In genomic region chr10:59624951-59625350, GRCh38 we compare ENCODE assay signal across 37 cellular contexts.
"Had no signal": no experiment of that assay in that cellular context is flagged by ENCODE, and none has a peak within 500 bp of the region (broad histone marks: within the 10 kb centered on the region; RNA-seq: fewer than 3 reads in every experiment).

No MANE protein-coding gene starts in this region.

- H3K36me3 Mint-ChIP-seq: activated naive CD4-positive, alpha-beta T cell treated with anti-CD3 and anti-CD28 coated beads, Interleukin-2, amount 10 ng/mL, durations not matched to agents 7 days and 5 days; activated naive CD4-positive, alpha-beta T cell treated with anti-CD3 and anti-CD28 coated beads, Interleukin-2, amount 50 U/mL, for 24 hours; activated naive CD4-positive, alpha-beta T cell treated with anti-CD3 and anti-CD28 coated beads, Interleukin-2, amount 50 U/mL, for 72 hours; activated naive CD8-positive, alpha-beta T cell; activated naive CD8-positive, alpha-beta T cell treated with anti-CD3 and anti-CD28 coated beads for 36 hours; activated naive CD8-positive, alpha-beta T cell treated with anti-CD3 and anti-CD28 coated beads, Interleukin-2, amount 10 ng/mL, durations not matched to agents 7 days and 5 days; brain had no signal

- DNase-seq: activated effector memory CD4-positive, alpha-beta T cell treated with anti-CD3 and anti-CD28 coated beads, Interleukin-2, amount 50 U/mL, for 16 hours; activated effector memory CD4-positive, alpha-beta T cell treated with Interleukin-2 at 50 U/mL for 16 hours; activated gamma-delta T cell; activated gamma-delta T cell treated with Interleukin-2 at 50 U/mL for 16 hours; activated naive CD4-positive, alpha-beta T cell; activated naive CD4-positive, alpha-beta T cell treated with anti-CD3 and anti-CD28 coated beads for 36 hours; activated naive CD4-positive, alpha-beta T cell treated with anti-CD3 and anti-CD28 coated beads, Interleukin-2, amount 10 ng/mL, durations not matched to agents 7 days and 5 days; activated naive CD4-positive, alpha-beta T cell treated with anti-CD3 and anti-CD28 coated beads, Interleukin-2, amount 50 U/mL, for 16 hours; activated naive CD4-positive, alpha-beta T cell treated with Interleukin-2 at 50 U/mL for 16 hours; activated naive CD8-positive, alpha-beta T cell treated with anti-CD3 and anti-CD28 coated beads for 36 hours; activated naive CD8-positive, alpha-beta T cell treated with anti-CD3 and anti-CD28 coated beads, Interleukin-2, amount 10 ng/mL, durations not matched to agents 7 days and 5 days; activated naive CD8-positive, alpha-beta T cell treated with anti-CD3 and anti-CD28 coated beads, Interleukin-2, amount 50 U/mL, for 24 hours; activated T-cell treated with anti-CD3 and anti-CD28 coated beads, Interleukin-2, amount 50 U/mL, for 24 hours; activated T-cell treated with anti-CD3 and anti-CD28 coated beads, Interleukin-2, amount 50 U/mL, for 4 hours; activated T-cell treated with anti-CD3 and anti-CD28 coated beads, Interleukin-2, amount 50 U/mL, for 48 hours; activated T-cell treated with anti-CD3 and anti-CD28 coated beads, Interleukin-2, amount 50 U/mL, for 72 hours; adrenal gland; amniotic stem cell; aorta; body of pancreas; brain microvascular endothelial cell; caudate nucleus; central memory CD4-positive, alpha-beta T cell; cerebellar nuclear complex had no signal

- H3K4me1 Mint-ChIP-seq: activated naive CD8-positive, alpha-beta T cell treated with anti-CD3 and anti-CD28 coated beads, Interleukin-2, amount 50 U/mL, for 24 hours had no signal

- H3K27ac Mint-ChIP-seq: activated naive CD4-positive, alpha-beta T cell treated with anti-CD3 and anti-CD28 coated beads for 36 hours; activated naive CD4-positive, alpha-beta T cell treated with anti-CD3 and anti-CD28 coated beads, Interleukin-2, amount 10 ng/mL, durations not matched to agents 7 days and 5 days; activated naive CD4-positive, alpha-beta T cell treated with anti-CD3 and anti-CD28 coated beads, Interleukin-2, amount 50 U/mL, for 24 hours; activated naive CD4-positive, alpha-beta T cell treated with anti-CD3 and anti-CD28 coated beads, Interleukin-2, amount 50 U/mL, for 72 hours; activated naive CD8-positive, alpha-beta T cell; activated naive CD8-positive, alpha-beta T cell treated with anti-CD3 and anti-CD28 coated beads for 36 hours; activated naive CD8-positive, alpha-beta T cell treated with anti-CD3 and anti-CD28 coated beads, Interleukin-2, amount 10 ng/mL, durations not matched to agents 7 days and 5 days; activated naive CD8-positive, alpha-beta T cell treated with anti-CD3 and anti-CD28 coated beads, Interleukin-2, amount 50 U/mL, for 24 hours; activated T-cell treated with anti-CD3 and anti-CD28 coated beads, Interleukin-2, amount 50 U/mL, for 24 hours; activated T-cell treated with anti-CD3 and anti-CD28 coated beads, Interleukin-2, amount 50 U/mL, for 72 hours; activated T-helper 1 cell treated with anti-CD3 and anti-CD28 coated beads, Interleukin-12 subunit alpha, Interleukin-12 subunit beta, Interleukin-2, Interleukin-4 antibody, amounts not matched to agents 30 ng/mL and 10 ng/mL and 1 ng/mL, durations not matched to agents 14 hours and 24 hours and 36 hours; activated T-helper 17 cell treated with anti-CD3 and anti-CD28 coated beads, Interleukin-2, amount 50 U/mL, for 72 hours; activated T-helper 2 cell treated with anti-CD3 and anti-CD28 coated beads, Interferon-gamma antibody, Interleukin-2, Interleukin-4, amounts not matched to agents 10 μg/mL and 5 μg/mL and 100 μg/mL, durations not matched to agents 14 hours and 24 hours and 36 hours had no signal

- H3K4me3 Mint-ChIP-seq: activated naive CD4-positive, alpha-beta T cell treated with anti-CD3 and anti-CD28 coated beads for 36 hours; activated naive CD4-positive, alpha-beta T cell treated with anti-CD3 and anti-CD28 coated beads, Interleukin-2, amount 10 ng/mL, durations not matched to agents 7 days and 5 days; activated naive CD4-positive, alpha-beta T cell treated with anti-CD3 and anti-CD28 coated beads, Interleukin-2, amount 50 U/mL, for 24 hours; activated naive CD8-positive, alpha-beta T cell; activated naive CD8-positive, alpha-beta T cell treated with anti-CD3 and anti-CD28 coated beads for 36 hours; activated naive CD8-positive, alpha-beta T cell treated with anti-CD3 and anti-CD28 coated beads, Interleukin-2, amount 10 ng/mL, durations not matched to agents 7 days and 5 days; activated naive CD8-positive, alpha-beta T cell treated with anti-CD3 and anti-CD28 coated beads, Interleukin-2, amount 50 U/mL, for 24 hours; activated T-cell treated with anti-CD3 and anti-CD28 coated beads, Interleukin-2, amount 50 U/mL, for 24 hours; activated T-cell treated with anti-CD3 and anti-CD28 coated beads, Interleukin-2, amount 50 U/mL, for 4 hours; activated T-cell treated with anti-CD3 and anti-CD28 coated beads, Interleukin-2, amount 50 U/mL, for 72 hours; activated T-helper 1 cell treated with anti-CD3 and anti-CD28 coated beads, Interleukin-12 subunit alpha, Interleukin-12 subunit beta, Interleukin-2, Interleukin-4 antibody, amounts not matched to agents 30 ng/mL and 10 ng/mL and 1 ng/mL, durations not matched to agents 14 hours and 24 hours and 36 hours; activated T-helper 17 cell treated with anti-CD3 and anti-CD28 coated beads, Interleukin-2, amount 50 U/mL, for 72 hours; central memory CD8-positive, alpha-beta T cell had no signal

- H3K27me3 Mint-ChIP-seq: activated naive CD4-positive, alpha-beta T cell treated with anti-CD3 and anti-CD28 coated beads, Interleukin-2, amount 50 U/mL, for 24 hours; activated naive CD8-positive, alpha-beta T cell treated with anti-CD3 and anti-CD28 coated beads for 36 hours; activated naive CD8-positive, alpha-beta T cell treated with anti-CD3 and anti-CD28 coated beads, Interleukin-2, amount 50 U/mL, for 24 hours; brain had no signal

- H3K36me3 ChIP-seq: adrenal gland, ascending aorta, brain microvascular endothelial cell, breast epithelium, cardiac muscle cell had no signal

- H3K9me3 Mint-ChIP-seq: activated naive CD4-positive, alpha-beta T cell treated with anti-CD3 and anti-CD28 coated beads for 36 hours; activated naive CD4-positive, alpha-beta T cell treated with anti-CD3 and anti-CD28 coated beads, Interleukin-2, amount 10 ng/mL, durations not matched to agents 7 days and 5 days; activated naive CD4-positive, alpha-beta T cell treated with anti-CD3 and anti-CD28 coated beads, Interleukin-2, amount 50 U/mL, for 24 hours; activated naive CD4-positive, alpha-beta T cell treated with anti-CD3 and anti-CD28 coated beads, Interleukin-2, amount 50 U/mL, for 72 hours; activated naive CD8-positive, alpha-beta T cell treated with anti-CD3 and anti-CD28 coated beads for 36 hours; activated naive CD8-positive, alpha-beta T cell treated with anti-CD3 and anti-CD28 coated beads, Interleukin-2, amount 10 ng/mL, durations not matched to agents 7 days and 5 days; activated naive CD8-positive, alpha-beta T cell treated with anti-CD3 and anti-CD28 coated beads, Interleukin-2, amount 50 U/mL, for 24 hours; activated T-cell treated with anti-CD3 and anti-CD28 coated beads, Interleukin-2, amount 50 U/mL, for 24 hours; activated T-cell treated with anti-CD3 and anti-CD28 coated beads, Interleukin-2, amount 50 U/mL, for 4 hours; activated T-cell treated with anti-CD3 and anti-CD28 coated beads, Interleukin-2, amount 50 U/mL, for 72 hours; activated T-helper 1 cell treated with anti-CD3 and anti-CD28 coated beads, Interleukin-12 subunit alpha, Interleukin-12 subunit beta, Interleukin-2, Interleukin-4 antibody, amounts not matched to agents 30 ng/mL and 10 ng/mL and 1 ng/mL, durations not matched to agents 14 hours and 24 hours and 36 hours; activated T-helper 17 cell treated with anti-CD3 and anti-CD28 coated beads, Interleukin-2, amount 50 U/mL, for 72 hours; activated T-helper 2 cell treated with anti-CD3 and anti-CD28 coated beads, Interferon-gamma antibody, Interleukin-2, Interleukin-4, amounts not matched to agents 10 μg/mL and 5 μg/mL and 100 μg/mL, durations not matched to agents 14 hours and 24 hours and 36 hours; central memory CD8-positive, alpha-beta T cell had no signal

- H3K4me1 ChIP-seq: body of pancreas, breast epithelium had no signal

- H3K4me3 ChIP-seq: adrenal gland, ascending aorta, body of pancreas, breast epithelium, cardiac muscle cell had no signal

- H3K27me3 ChIP-seq: adrenal gland, ascending aorta, body of pancreas, brain microvascular endothelial cell, breast epithelium, cardiac muscle cell had no signal

- H3K9me3 ChIP-seq: adrenal gland, ascending aorta, body of pancreas, breast epithelium had no signal

- H3K27ac ChIP-seq: adrenal gland, ascending aorta, body of pancreas, brain microvascular endothelial cell, breast epithelium, cardiac muscle cell had no signal

- FAIRE-seq: astrocyte, bronchial epithelial cell had no signal

- ATAC-seq: activated naive CD4-positive, alpha-beta T cell treated with anti-CD3 and anti-CD28 coated beads, Interleukin-2, amount 50 U/mL, for 72 hours; activated naive CD8-positive, alpha-beta T cell treated with anti-CD3 and anti-CD28 coated beads, Interleukin-2, amount 50 U/mL, for 24 hours; activated T-cell treated with anti-CD3 and anti-CD28 coated beads, Interleukin-2, amount 50 U/mL, for 4 hours; activated T-cell treated with anti-CD3 and anti-CD28 coated beads, Interleukin-2, amount 50 U/mL, for 72 hours; activated T-helper 17 cell treated with anti-CD3 and anti-CD28 coated beads, Interleukin-2, amount 50 U/mL, for 72 hours; body of pancreas had no signal
